ENCODE assay signal across 26 cellular contexts in genomic region chr9:83582026-83582425, GRCh38. TPM values are rescaled to one million over a fixed set of nuclear protein-coding genes. Genes with fewer than 3 reads are reported as not detected.
DNase-seq lines count a peak whose midpoint lies in the region; ATAC-seq, FAIRE-seq and TF ChIP-seq lines count a peak whose summit lies in the region.
"Had no signal": no experiment of that assay in that cellular context is flagged by ENCODE, and none has a peak within 500 bp of the region (broad histone marks: within the 10 kb centered on the region; RNA-seq: fewer than 3 reads in every experiment).

No MANE protein-coding gene starts in this region.

- TF ChIP-seq CTCF in IMR-90 (conservative IDR thresholded peaks at IDR 0.05; ENCODE audit: low read depth, low read length) (no peak), astrocyte (IDR thresholded peaks at IDR 0.05; ENCODE audit: insufficient read depth, low read depth, low read length) (no peak), dorsolateral prefrontal cortex (IDR thresholded peaks at IDR 0.05 in 54 of 56, conservative IDR thresholded peaks at IDR 0.05 in 2 of 56; ENCODE audit: low read depth in 1 of 56, partially characterized antibody in 56 of 56) (no peak)

- no peak overlapping the region for H3K23ac ChIP-seq in IMR-90 (ENCODE audit: low read depth, low read length)

- no peak overlapping the region for H3K27ac ChIP-seq in IMR-90 (ENCODE audit: insufficient read depth, low read length)
- no peak overlapping the region for H3K27ac ChIP-seq in astrocyte (ENCODE audit: low read depth, low read length)
- H3K27ac ChIP-seq in dorsolateral prefrontal cortex = no peak overlapping the region
- H3K27ac ChIP-seq: epithelial cell of prostate, parathyroid adenoma had no signal

- H3K27me3 Mint-ChIP-seq in astrocyte (ENCODE audit: low read depth, unreplicated experiment) = no peaks in the 10 kb centered on the region

- no peaks in the 10 kb centered on the region for H3K36me3 Mint-ChIP-seq in astrocyte (ENCODE audit: low read depth, unreplicated experiment)

- H2AK5ac ChIP-seq in IMR-90 (ENCODE audit: low read depth, low read length) = no peak overlapping the region

- TF ChIP-seq RAD21 in IMR-90 (IDR thresholded peaks at IDR 0.05; ENCODE audit: low read length) = no peak

- H3K36me3 ChIP-seq in IMR-90 (ENCODE audit: control insufficient read depth, insufficient read depth, low read length) (no peaks in the 10 kb centered on the region), astrocyte (ENCODE audit: insufficient read depth, low read length) (no peaks in the 10 kb centered on the region)
- H3K36me3 ChIP-seq: BE2C had no signal

- no peak overlapping the region for H4K91ac ChIP-seq in IMR-90 (ENCODE audit: insufficient read depth, low read depth, low read length)

- no peak overlapping the region for H3K18ac ChIP-seq in IMR-90 (ENCODE audit: low read depth, low read length)

- POLR2A ChIA-PET in IMR-90 (lab: Charles Lee; ENCODE audit: unreplicated experiment) = no interaction called here

- H3K9ac ChIP-seq in IMR-90 (ENCODE audit: low read depth, low read length) (no peak overlapping the region), astrocyte (ENCODE audit: low read length) (no peak overlapping the region)
- H3K9ac ChIP-seq: parathyroid adenoma had no signal

- dilution Hi-C loops in IMR-90 (cut with HindIII; ENCODE audit: low sequenced_read_pairs, unreplicated experiment) = no loop called here

- WGBS in IMR-90 (ENCODE audit: extremely low coverage in 2 of 2, insufficient read length in 1 of 2), 2 experiments = no CpG with 5 or more reads among the region's 1 CpG

- H3K4me2 ChIP-seq in IMR-90 (ENCODE audit: low read depth, low read length) (no peak overlapping the region), astrocyte (ENCODE audit: low read length) (no peak overlapping the region)

- H4K20me1 ChIP-seq in IMR-90 (ENCODE audit: insufficient read depth, low read length) (no peaks in the 10 kb centered on the region), astrocyte (ENCODE audit: insufficient read depth, low read length) (no peaks in the 10 kb centered on the region)

- no peak overlapping the region for H3K4me3 Mint-ChIP-seq in astrocyte (ENCODE audit: unreplicated experiment)
- H3K4me3 Mint-ChIP-seq: naive thymus-derived CD8-positive, alpha-beta T cell had no signal

- no peaks in the 10 kb centered on the region for H3K79me1 ChIP-seq in IMR-90 (ENCODE audit: low read depth in 1 of 2, low read length in 2 of 2)

- H3K27ac Mint-ChIP-seq in astrocyte (ENCODE audit: unreplicated experiment) = no peak overlapping the region

- peaks cover 2% of the 10 kb centered on the region for H3K9me3 Mint-ChIP-seq in astrocyte (ENCODE audit: unreplicated experiment)

- no TSS peak for BruUV-seq in IMR-90 (replicated peaks; lab: Mats Ljungman, UMichigan)

- H3K4me3 ChIP-seq in IMR-90 (ENCODE audit: insufficient read depth, low read depth, low read length) (no peak overlapping the region), astrocyte (ENCODE audit: insufficient read depth, low read depth, low read length) (no peak overlapping the region), skeletal muscle cell (ENCODE audit: low read depth, low read length) (no peak overlapping the region), dorsolateral prefrontal cortex (no peak overlapping the region)
- H3K4me3 ChIP-seq: tibial artery had no signal

- no peak overlapping the region for H3K4ac ChIP-seq in IMR-90 (ENCODE audit: low read depth, low read length)

- H3K9me1 ChIP-seq in IMR-90 (ENCODE audit: insufficient read depth, low read length) = no peaks in the 10 kb centered on the region

- H3K4me1 ChIP-seq in IMR-90 (ENCODE audit: control insufficient read depth, insufficient read depth, low read length) (no peaks in the 10 kb centered on the region), astrocyte (ENCODE audit: insufficient read depth, low read length) (no peaks in the 10 kb centered on the region)
- H3K4me1 ChIP-seq: BE2C, Caco-2, parathyroid adenoma had no signal

- in situ Hi-C loops in IMR-90 (cut with MboI; ENCODE audit: low sequenced_read_pairs) = no loop called here

- no peak for FAIRE-seq in astrocyte (lab: Jason Lieb, UNC)
- FAIRE-seq: GM18507, keratinocyte had no signal

- no peak overlapping the region for H4K8ac ChIP-seq in IMR-90 (ENCODE audit: low read depth in 2 of 2, low read length in 2 of 2)

- DNase-seq in IMR-90 (peak; percentile 36), astrocyte (ENCODE audit: low read depth) (peak; percentile 18), fibroblast of peridontal ligament (ENCODE audit: extremely low read depth) (peak; percentile 64), skeletal muscle cell (ENCODE audit: low read depth) (peak; percentile 76), dorsolateral prefrontal cortex (no peak), ureter (ENCODE audit: low spot score) (no peak)
- DNase-seq: activated CD4-positive, alpha-beta T cell treated with anti-CD3 and anti-CD28 coated beads for 4 hours; activated CD8-positive, alpha-beta memory T cell treated with anti-CD3 and anti-CD28 coated beads, Interleukin-2, amount 50 U/mL, for 48 hours; activated gamma-delta T cell; anterior cingulate cortex; BE2C; Caco-2; hippocampal formation; KG1; naive thymus-derived CD8-positive, alpha-beta T cell; NCI-H1105; NCI-H2081; NCI-H524 treated with DMSO at 0.1 percent for 48 hours; stimulated activated CD4-positive, alpha-beta T cell treated with anti-CD3 and anti-CD28 coated beads, Interleukin-1b, Interleukin-23, amount 100 ng/mL, for 48 hours; stimulated activated naive CD4-positive, alpha-beta T cell treated with Interleukin-2 at 50 U/mL for 16 hours had no signal

- H2BK20ac ChIP-seq in IMR-90 (ENCODE audit: low read depth, low read length) = no peak overlapping the region

- H3K9me3 ChIP-seq in IMR-90 (ENCODE audit: control insufficient read depth, insufficient read depth, low read length) = no peaks in the 10 kb centered on the region
- no peaks in the 10 kb centered on the region for H3K9me3 ChIP-seq in astrocyte (ENCODE audit: insufficient read depth, low read depth, low read length)
- H3K9me3 ChIP-seq: BE2C, Caco-2 had no signal

- H3K14ac ChIP-seq in IMR-90 (replicated peaks; ENCODE audit: low read depth, low read length) = no peak overlapping the region

- no peak overlapping the region for H4K5ac ChIP-seq in IMR-90 (ENCODE audit: low read depth, low read length)

- intact Hi-C loops in IMR-90 (cut with micrococcal nuclease) (no loop called here), dorsolateral prefrontal cortex (cut with DNase I) (no loop called here)

- H3K4me1 Mint-ChIP-seq in astrocyte (ENCODE audit: low read depth, unreplicated experiment) = no peaks in the 10 kb centered on the region
- H3K4me1 Mint-ChIP-seq: naive thymus-derived CD8-positive, alpha-beta T cell had no signal

- CTCF ChIA-PET in IMR-90 (lab: Yijun Ruan, JAX) = no interaction called here

- no peak overlapping the region for H2BK5ac ChIP-seq in IMR-90 (ENCODE audit: low read depth, low read length, poor library complexity, severe bottlenecking)

- H2AFZ ChIP-seq in IMR-90 (replicated peaks; ENCODE audit: low read length, poor library complexity) (no peak overlapping the region), astrocyte (ENCODE audit: low read depth, low read length) (no peak overlapping the region)
- H2AFZ ChIP-seq: parathyroid adenoma had no signal

- H3K56ac ChIP-seq in IMR-90 (ENCODE audit: extremely low read depth, insufficient read depth, low read length) = no peak overlapping the region

- TF ChIP-seq POLR2A in IMR-90 (IDR thresholded peaks at IDR 0.05; ENCODE audit: low read depth, low read length) = no peak

- H2BK15ac ChIP-seq in IMR-90 (ENCODE audit: low read depth, low read length) = no peak overlapping the region

- no peak for ATAC-seq in IMR-90 (ENCODE audit: low read depth)
- ATAC-seq in HG02870 (IDR thresholded peaks at IDR 0.05; ENCODE audit: unreplicated experiment) = no peak
- ATAC-seq: naive thymus-derived CD8-positive, alpha-beta T cell had no signal

- H3K79me2 ChIP-seq in astrocyte (ENCODE audit: insufficient read depth, low read length) = no peaks in the 10 kb centered on the region
- H3K79me2 ChIP-seq: parathyroid adenoma had no signal

- H2AK9ac ChIP-seq in IMR-90 (replicated peaks; ENCODE audit: low read depth, low read length, poor library complexity) = no peak overlapping the region

- H3K27me3 ChIP-seq in IMR-90 (ENCODE audit: control insufficient read depth, insufficient read depth, low read length) = no peaks in the 10 kb centered on the region
- no peaks in the 10 kb centered on the region for H3K27me3 ChIP-seq in astrocyte (ENCODE audit: insufficient read depth, low read length)
- no peaks in the 10 kb centered on the region for H3K27me3 ChIP-seq in dorsolateral prefrontal cortex
- H3K27me3 ChIP-seq: BE2C, tibial artery had no signal

- H2BK120ac ChIP-seq in IMR-90 (ENCODE audit: low read depth, low read length) = no peak overlapping the region

TF ChIP-seq in IMR-90, 13 proteins besides CTCF, POLR2A, EP300 and RAD21:
- TF ChIP-seq USF2 (IDR thresholded peaks at IDR 0.05; ENCODE audit: low read depth, low read length) = no peak
- no peak for TF ChIP-seq FOS (IDR thresholded peaks at IDR 0.05; ENCODE audit: low read depth, low read length)
- no peak for TF ChIP-seq BHLHE40 (IDR thresholded peaks at IDR 0.05; ENCODE audit: low read depth, low read length)

RNA-seq across cellular contexts. Expression of gene IDNK, which starts 40.9 kb away (rescaled TPM):
- total RNA-seq in IMR-90 (2012; rRNA removed) (1.4 and 1.7 TPM in 2 replicates), astrocyte (1.3 and 1.8 TPM in 2 replicates), dorsolateral prefrontal cortex (10 to 100 TPM in 74 of 120 experiments, 1 to 10 TPM in 46; 3.8 to 21.4 (median 11.5) TPM), ureter (7.8 TPM)
- polyA plus RNA-seq in IMR-90 (2012; rRNA removed) = 2.0 and 2.3 TPM in 2 replicates
- polyA plus RNA-seq in IMR-90 (2012; cell fraction: cytosol; rRNA removed) = 0.69 and 1.2 TPM in 2 replicates
- polyA plus RNA-seq in IMR-90 (2012; cell fraction: nucleus; rRNA removed; ENCODE audit: low replicate concordance) = 0.47 and 2.9 TPM in 2 replicates

RNA-seq across cellular contexts. Expression of gene FRMD3, which starts 43.8 kb away (rescaled TPM):
- under 0.01 and 0.18 TPM in 2 replicates for total RNA-seq in IMR-90 (2012; rRNA removed)
- 0.02 and 0.06 TPM in 2 replicates for polyA plus RNA-seq in IMR-90 (2012; rRNA removed)
- polyA plus RNA-seq in IMR-90 (2012; cell fraction: cytosol; rRNA removed) = not detected in 2 replicates
- polyA plus RNA-seq in IMR-90 (2012; cell fraction: nucleus; rRNA removed; ENCODE audit: low replicate concordance) = 0.02 and 0.25 TPM in 2 replicates
- total RNA-seq in astrocyte = 0.29 and 0.39 TPM in 2 replicates
- 10 to 100 TPM in 77 of 120 experiments, 1 to 10 TPM in 43; 5.4 to 27.0 (median 10.8) TPM for total RNA-seq in dorsolateral prefrontal cortex
- 16.8 TPM for total RNA-seq in ureter
- total RNA-seq: Caco-2 had no signal

Comparison
In these comparisons a context has a peak if more than half of its experiments do, and no peak if none do; other contexts are left out.
1. DNase-seq: peak in IMR-90 (single experiment), astrocyte (single experiment), fibroblast of peridontal ligament (single experiment) and skeletal muscle cell (single experiment); none in dorsolateral prefrontal cortex (0 of 10) and ureter (single experiment).